In genomic region chr10:50347394-50347802, GRCh38 we compare ENCODE assay signal across 12 cellular contexts.
DNase-seq lines count a peak whose midpoint lies in the region; ATAC-seq and TF ChIP-seq lines count a peak whose summit lies in the region.
"Had no signal": no experiment of that assay in that cellular context is flagged by ENCODE, and none has a peak within 500 bp of the region (broad histone marks: within the 10 kb centered on the region; RNA-seq: fewer than 3 reads in every experiment).

No MANE protein-coding gene starts in this region.

- H3K27me3 ChIP-seq in MG63: no peaks in the 10 kb centered on the region

- peaks cover 4% of the 10 kb centered on the region; the same call in 1 of the 2 replicates for H3K9me3 ChIP-seq in MG63

- no peaks in the 10 kb centered on the region for H3K9me3 Mint-ChIP-seq in activated T-helper 17 cell treated with anti-CD3 and anti-CD28 coated beads, Interleukin-2, amount 50 U/mL, for 72 hours

- H3K36me3 ChIP-seq in MG63: peaks cover 22% of the 10 kb centered on the region

- peaks cover 14% of the 10 kb centered on the region for H3K4me1 Mint-ChIP-seq in activated T-helper 17 cell treated with anti-CD3 and anti-CD28 coated beads, Interleukin-2, amount 50 U/mL, for 72 hours

- no peak for TF ChIP-seq CTCF in GM12864 (IDR thresholded peaks at IDR 0.05; ENCODE audit: low read depth, low read length, missing control alignments)
- TF ChIP-seq CTCF in omental fat pad (IDR thresholded peaks at IDR 0.05): no peak

- peak overlapping the region; percentile 23 for H3K4me3 Mint-ChIP-seq in activated T-helper 17 cell treated with anti-CD3 and anti-CD28 coated beads, Interleukin-2, amount 50 U/mL, for 72 hours

- H3K27ac Mint-ChIP-seq in activated T-helper 17 cell treated with anti-CD3 and anti-CD28 coated beads, Interleukin-2, amount 50 U/mL, for 72 hours: no peak overlapping the region

- H3K27me3 Mint-ChIP-seq in activated T-helper 17 cell treated with anti-CD3 and anti-CD28 coated beads, Interleukin-2, amount 50 U/mL, for 72 hours: no peaks in the 10 kb centered on the region

- ATAC-seq in GM19397 (IDR thresholded peaks at IDR 0.05; ENCODE audit: unreplicated experiment) (peak; percentile 86), HG03039 (IDR thresholded peaks at IDR 0.05; ENCODE audit: unreplicated experiment) (peak; percentile 82), omental fat pad (ENCODE audit: low FRiP score) (no peak)
- ATAC-seq in activated T-helper 17 cell treated with anti-CD3 and anti-CD28 coated beads, Interleukin-2, amount 50 U/mL, for 72 hours (replicated peaks): peak; percentile 66

- H3K36me3 Mint-ChIP-seq in activated T-helper 17 cell treated with anti-CD3 and anti-CD28 coated beads, Interleukin-2, amount 50 U/mL, for 72 hours (ENCODE audit: low read depth): peaks cover 32% of the 10 kb centered on the region

- DNase-seq in GM12864 (ENCODE audit: low read depth) (peak; percentile 38), DMS 273 treated with DMSO at 0.1 percent for 48 hours (lab: John Stamatoyannopoulos, UW) (no peak), omental fat pad (ENCODE audit: low spot score) (no peak), MG63 (no peak), AML-193 (lab: John Stamatoyannopoulos, UW) (no peak)
- DNase-seq: COR-L47, HCEC 1CT, NCI-H187, T-helper 9 cell had no signal

- H3K4me3 ChIP-seq in GM12864 (ENCODE audit: low read depth, low read length) (no peak overlapping the region), MG63 (no peak overlapping the region)
